33 cellular contexts compared by ENCODE assay signal in genomic region chr16:1289480-1289872, GRCh38. TPM values are rescaled to one million over a fixed set of nuclear protein-coding genes. Genes with fewer than 3 reads are reported as not detected.
DNase-seq lines count a peak whose midpoint lies in the region; ATAC-seq, FAIRE-seq and TF ChIP-seq lines count a peak whose summit lies in the region.
"Had no signal": no experiment of that assay in that cellular context is flagged by ENCODE, and none has a peak within 500 bp of the region (broad histone marks: within the 10 kb centered on the region; RNA-seq: fewer than 3 reads in every experiment).

No MANE protein-coding gene starts in this region.

- peak overlapping the region; percentile 32 for H3K4me2 ChIP-seq in neuronal stem cell (ENCODE audit: insufficient read depth, low read length, poor library complexity, severe bottlenecking)
- H3K4me2 ChIP-seq: KMS-11 had no signal

- H3K4me1 Mint-ChIP-seq in glutamatergic neuron (ENCODE audit: low read depth, unreplicated experiment) = peaks cover 15% of the 10 kb centered on the region
- H3K4me1 Mint-ChIP-seq: natural killer cell had no signal

- H3K27me3 Mint-ChIP-seq in glutamatergic neuron (ENCODE audit: unreplicated experiment) = peaks cover 4% of the 10 kb centered on the region

- H3K27ac Mint-ChIP-seq in glutamatergic neuron (ENCODE audit: unreplicated experiment) = no peak overlapping the region
- H3K27ac Mint-ChIP-seq: activated CD8-positive, alpha-beta T cell treated with anti-CD3 and anti-CD28 coated beads, Interleukin-2, amount 10 ng/mL, durations not matched to agents 7 days and 5 days; CD4-positive, CD25-positive, alpha-beta regulatory T cell; dendritic cell treated with granulocyte-macrophage colony-stimulating factor and Interleukin-4, amounts not matched to agents 40 ng/mL and 50 ng/mL, for 4 days; HFFc6; natural killer cell had no signal

- no peak for ATAC-seq in GM21528 (IDR thresholded peaks at IDR 0.05; ENCODE audit: low FRiP score, unreplicated experiment)
- ATAC-seq: activated CD8-positive, alpha-beta T cell treated with anti-CD3 and anti-CD28 coated beads, Interleukin-2, amount 10 ng/mL, durations not matched to agents 7 days and 5 days; foreskin keratinocyte; heart left ventricle; mucosa of descending colon had no signal

- H3K4me3 Mint-ChIP-seq in glutamatergic neuron (ENCODE audit: unreplicated experiment) = peak overlapping the region; percentile 34
- H3K4me3 Mint-ChIP-seq: activated CD8-positive, alpha-beta T cell treated with anti-CD3 and anti-CD28 coated beads, Interleukin-2, amount 10 ng/mL, durations not matched to agents 7 days and 5 days; CD4-positive, CD25-positive, alpha-beta regulatory T cell; dendritic cell treated with granulocyte-macrophage colony-stimulating factor and Interleukin-4, amounts not matched to agents 40 ng/mL and 50 ng/mL, for 4 days; HFFc6; natural killer cell had no signal

- H3K4ac ChIP-seq in neuronal stem cell (ENCODE audit: low read length) = no peak overlapping the region

- H3K27me3 ChIP-seq in HUES48 (ENCODE audit: control insufficient read depth, insufficient read depth, low read length) = peaks cover 46% of the 10 kb centered on the region
- peaks cover 0 to 68% (median 19%) of the 10 kb centered on the region in 3 experiments for H3K27me3 ChIP-seq in neuronal stem cell (ENCODE audit: control insufficient read depth in 3 of 3, insufficient read depth in 3 of 3, low read depth in 1 of 3, low read length in 3 of 3)

- H2BK15ac ChIP-seq in neuronal stem cell (ENCODE audit: low read length) = no peak overlapping the region

- no peaks in the 10 kb centered on the region for H3K36me3 Mint-ChIP-seq in glutamatergic neuron (ENCODE audit: unreplicated experiment)
- H3K36me3 Mint-ChIP-seq: brain; CD4-positive, CD25-positive, alpha-beta regulatory T cell; natural killer cell had no signal

- H3K9ac ChIP-seq in HUES48 (ENCODE audit: low read depth, low read length) (no peak overlapping the region), neuronal stem cell (ENCODE audit: low read depth, low read length, poor library complexity) (no peak overlapping the region)
- H3K9ac ChIP-seq: KMS-11 had no signal

- H2AK5ac ChIP-seq in neuronal stem cell (ENCODE audit: low read depth, low read length) = no peak overlapping the region

- no peak overlapping the region for H3K18ac ChIP-seq in neuronal stem cell (ENCODE audit: low read length)

- H2BK120ac ChIP-seq in neuronal stem cell (ENCODE audit: low read depth, low read length) = no peak overlapping the region

- H3K36me3 ChIP-seq in HUES48 (ENCODE audit: control insufficient read depth, insufficient read depth, low read length) = no peaks in the 10 kb centered on the region
- H3K36me3 ChIP-seq in neuronal stem cell (replicated peaks in 1 of 2; ENCODE audit: control insufficient read depth in 2 of 2, insufficient read depth in 2 of 2, low read length in 2 of 2) = no peaks in the 10 kb centered on the region
- H3K36me3 ChIP-seq: esophagus muscularis mucosa, heart left ventricle, MG63, pancreas, SJCRH30, thoracic aorta had no signal

- H3K4me1 ChIP-seq in HUES48 (ENCODE audit: control insufficient read depth, insufficient read depth, low read length) = peaks cover 9% of the 10 kb centered on the region; the same call in 1 of the 2 replicates
- peaks cover 7 to 13% of the 10 kb centered on the region in 2 donors for H3K4me1 ChIP-seq in neuronal stem cell (ENCODE audit: control insufficient read depth in 2 of 2, insufficient read depth in 1 of 2, low read depth in 1 of 2, low read length in 2 of 2)
- H3K4me1 ChIP-seq: foreskin keratinocyte, pancreas, SJCRH30 had no signal

- H3K4me3 ChIP-seq in HUES48 (ENCODE audit: low read depth, low read length) (peak overlapping the region; percentile 55; the same call in 1 of the 2 replicates), neuronal stem cell (ENCODE audit: low read length in 2 of 2) (no peak overlapping the region)
- H3K4me3 ChIP-seq: esophagus muscularis mucosa, heart left ventricle, MG63, mucosa of descending colon, pancreas, SJCRH30, skin epidermis, thoracic aorta had no signal

- H2BK5ac ChIP-seq in neuronal stem cell (ENCODE audit: low read length) = peak overlapping the region; percentile 4

- no peak overlapping the region for H3K27ac ChIP-seq in HUES48 (ENCODE audit: low read depth, low read length)
- no peak overlapping the region for H3K27ac ChIP-seq in neuronal stem cell (replicated peaks; ENCODE audit: low read length)
- H3K27ac ChIP-seq: esophagus muscularis mucosa, foreskin keratinocyte, heart left ventricle, KMS-11, pancreas, SJCRH30, skin epidermis, thoracic aorta had no signal

- no peaks in the 10 kb centered on the region for H3K9me3 ChIP-seq in HUES48 (ENCODE audit: control insufficient read depth, insufficient read depth, low read length)
- no peaks in the 10 kb centered on the region for H3K9me3 ChIP-seq in neuronal stem cell (replicated peaks in 1 of 2; ENCODE audit: control insufficient read depth in 2 of 2, insufficient read depth in 1 of 2, low read depth in 1 of 2, low read length in 2 of 2)
- H3K9me3 ChIP-seq: esophagus muscularis mucosa, heart left ventricle, MG63, mucosa of descending colon, pancreas, SJCRH30, thoracic aorta had no signal

- H3K14ac ChIP-seq in neuronal stem cell (ENCODE audit: low read length) = no peak overlapping the region

- WGBS in neuronal stem cell (ENCODE audit: extremely low coverage in 2 of 2, insufficient read length in 2 of 2, insufficient replicate concordance in 1 of 2), 2 donors = no CpG with 5 or more reads among the region's 17 CpGs

- FAIRE-seq in RCC 7860 (lab: Jason Lieb, UNC) = no peak
- FAIRE-seq: pancreas had no signal

- no peak for DNase-seq in glutamatergic neuron
- no peak for DNase-seq in neuronal stem cell (ENCODE audit: low spot score)
- DNase-seq in RCC 7860 (ENCODE audit: low spot score) = no peak
- no peak for DNase-seq in EL
- DNase-seq: activated CD4-positive, alpha-beta T cell treated with anti-CD3 and anti-CD28 coated beads for 4 hours; amniotic stem cell; CD4-positive, CD25-positive, alpha-beta regulatory T cell; foreskin keratinocyte; heart left ventricle; HFFc6; MG63; natural killer cell; NCI-H1105 treated with DMSO at 0.1 percent for 48 hours; NCI-H187 treated with DMSO at 0.1 percent for 48 hours; NCI-H2171; NCI-H82; SJCRH30; stimulated activated naive CD4-positive, alpha-beta T cell treated with Interleukin-2 at 50 U/mL for 16 hours; T-helper 9 cell had no signal

- TF ChIP-seq CTCF in glutamatergic neuron (IDR thresholded peaks at IDR 0.05; ENCODE audit: partially characterized antibody, unreplicated experiment) = no peak

- H4K8ac ChIP-seq in neuronal stem cell (ENCODE audit: low read depth, low read length) = no peak overlapping the region

- H4K91ac ChIP-seq in neuronal stem cell (ENCODE audit: low read depth, low read length, poor library complexity) = no peak overlapping the region

- no peak overlapping the region for H2AFZ ChIP-seq in neuronal stem cell (ENCODE audit: low read length)

- H3K79me1 ChIP-seq in neuronal stem cell (ENCODE audit: low read depth, low read length) = no peaks in the 10 kb centered on the region

- no peak overlapping the region for H2BK12ac ChIP-seq in neuronal stem cell (ENCODE audit: low read length)

- H3K9me3 Mint-ChIP-seq in glutamatergic neuron (ENCODE audit: unreplicated experiment) = peaks cover 2% of the 10 kb centered on the region
- H3K9me3 Mint-ChIP-seq: brain; dendritic cell treated with granulocyte-macrophage colony-stimulating factor and Interleukin-4, amounts not matched to agents 40 ng/mL and 50 ng/mL, for 4 days; HFFc6; natural killer cell had no signal

- no peak overlapping the region for H3K23ac ChIP-seq in neuronal stem cell (ENCODE audit: low read depth, low read length, poor library complexity)

RNA-seq across cellular contexts. Expression of gene UBE2I, which starts 20.0 kb away (rescaled TPM):
- 256 TPM for total RNA-seq in glutamatergic neuron (ENCODE audit: unreplicated experiment)
- 253 TPM for polyA plus RNA-seq in neuronal stem cell (2013, experiment 1 of 2)
- polyA plus RNA-seq in neuronal stem cell (2013, experiment 2 of 2) = 258 TPM

RNA-seq across cellular contexts. Expression of gene TPSD1, which starts 33.6 kb away (rescaled TPM):
- not detected for total RNA-seq in glutamatergic neuron (ENCODE audit: unreplicated experiment)
- 0.06 TPM for polyA plus RNA-seq in neuronal stem cell (2013, experiment 1 of 2)
- polyA plus RNA-seq in neuronal stem cell (2013, experiment 2 of 2) = not detected
- total RNA-seq: activated CD8-positive, alpha-beta T cell treated with anti-CD3 and anti-CD28 coated beads, Interleukin-2, amount 10 ng/mL, durations not matched to agents 7 days and 5 days; CD4-positive, CD25-positive, alpha-beta regulatory T cell; foreskin keratinocyte; HFFc6; lung microvascular endothelial cell; NCI-H460; renal cortical epithelial cell; SJCRH30 had no signal
- polyA plus RNA-seq: CD4-positive, CD25-positive, alpha-beta regulatory T cell; foreskin keratinocyte had no signal

RNA-seq across cellular contexts. Expression of gene BAIAP3, which starts 44.0 kb away (rescaled TPM):
- 26.7 TPM for total RNA-seq in glutamatergic neuron (ENCODE audit: unreplicated experiment)
- polyA plus RNA-seq in neuronal stem cell (2013, experiment 1 of 2) = 3.1 TPM
- polyA plus RNA-seq in neuronal stem cell (2013, experiment 2 of 2) = 2.9 TPM

RNA-seq across cellular contexts. Expression of gene TPSAB1, which starts 49.0 kb away (rescaled TPM):
- total RNA-seq in glutamatergic neuron (ENCODE audit: unreplicated experiment) = not detected
- polyA plus RNA-seq in neuronal stem cell (2013, experiment 1 of 2) = not detected
- not detected for polyA plus RNA-seq in neuronal stem cell (2013, experiment 2 of 2)
- total RNA-seq: activated CD8-positive, alpha-beta T cell treated with anti-CD3 and anti-CD28 coated beads, Interleukin-2, amount 10 ng/mL, durations not matched to agents 7 days and 5 days; CD4-positive, CD25-positive, alpha-beta regulatory T cell; foreskin keratinocyte; HFFc6; lung microvascular endothelial cell; NCI-H460; renal cortical epithelial cell; SJCRH30 had no signal
- polyA plus RNA-seq: CD4-positive, CD25-positive, alpha-beta regulatory T cell; foreskin keratinocyte had no signal

RNA-seq across cellular contexts. Expression of gene TPSB2, which starts 59.5 kb away (rescaled TPM):
- total RNA-seq in glutamatergic neuron (ENCODE audit: unreplicated experiment) = not detected
- not detected for polyA plus RNA-seq in neuronal stem cell (2013, experiment 1 of 2)
- not detected for polyA plus RNA-seq in neuronal stem cell (2013, experiment 2 of 2)
- total RNA-seq: activated CD8-positive, alpha-beta T cell treated with anti-CD3 and anti-CD28 coated beads, Interleukin-2, amount 10 ng/mL, durations not matched to agents 7 days and 5 days; CD4-positive, CD25-positive, alpha-beta regulatory T cell; foreskin keratinocyte; HFFc6; lung microvascular endothelial cell; NCI-H460; renal cortical epithelial cell; SJCRH30 had no signal
- polyA plus RNA-seq: CD4-positive, CD25-positive, alpha-beta regulatory T cell; foreskin keratinocyte had no signal
